Comparison of ENCODE assay signal across 9 cellular contexts in genomic region chr3:99901200-99901926, GRCh38.
DNase-seq lines count a peak whose midpoint lies in the region.
"Had no signal": no experiment of that assay in that cellular context is flagged by ENCODE, and none has a peak within 500 bp of the region (broad histone marks: within the 10 kb centered on the region; RNA-seq: fewer than 3 reads in every experiment).

No MANE protein-coding gene starts in this region.

- DNase-seq in Caki2 (ENCODE audit: low read depth): peak; percentile 42
- peak in 2 of 3 experiments; percentile 61 to 94 for DNase-seq in NCI-H1417 (lab: John Stamatoyannopoulos, UW)
- peak; percentile 90 for DNase-seq in dedifferentiated amniotic fluid mesenchymal stem cell (ENCODE audit: extremely low spot score)
- DNase-seq in myocyte (ENCODE audit: low read depth): peak; percentile 61
- no peak for DNase-seq in NCI-H1092 treated with DMSO at 0.1 percent for 48 hours (lab: John Stamatoyannopoulos, UW)
- DNase-seq in activated effector memory CD4-positive, alpha-beta T cell treated with Interleukin-2 at 50 U/mL for 16 hours: no peak
- DNase-seq in SKM-1 treated with dmso at 0.1 percent for 144 hours (lab: John Stamatoyannopoulos, UW; ENCODE audit: unreplicated experiment): no peak
- no peak for DNase-seq in activated CD4-positive, alpha-beta memory T cell treated with anti-CD3 and anti-CD28 coated beads for 36 hours
- DNase-seq: cortex of kidney had no signal

- intact Hi-C loops in activated CD4-positive, alpha-beta memory T cell treated with anti-CD3 and anti-CD28 coated beads for 36 hours (cut with micrococcal nuclease): no loop called here

- no peak overlapping the region for H3K27ac Mint-ChIP-seq in activated CD4-positive, alpha-beta memory T cell treated with anti-CD3 and anti-CD28 coated beads for 36 hours

- peaks cover under 1% of the 10 kb centered on the region for H3K36me3 Mint-ChIP-seq in activated CD4-positive, alpha-beta memory T cell treated with anti-CD3 and anti-CD28 coated beads for 36 hours

- CTCF ChIA-PET in activated CD4-positive, alpha-beta memory T cell treated with anti-CD3 and anti-CD28 coated beads for 36 hours (lab: Charles Lee): no interaction called here

- H3K4me3 Mint-ChIP-seq in activated CD4-positive, alpha-beta memory T cell treated with anti-CD3 and anti-CD28 coated beads for 36 hours: no peak overlapping the region

- H3K4me1 Mint-ChIP-seq in activated CD4-positive, alpha-beta memory T cell treated with anti-CD3 and anti-CD28 coated beads for 36 hours (ENCODE audit: low read depth): peaks cover 7% of the 10 kb centered on the region

- POLR2A ChIA-PET in activated CD4-positive, alpha-beta memory T cell treated with anti-CD3 and anti-CD28 coated beads for 36 hours (lab: Charles Lee): no interaction called here

- H3K27me3 Mint-ChIP-seq in activated CD4-positive, alpha-beta memory T cell treated with anti-CD3 and anti-CD28 coated beads for 36 hours: no peaks in the 10 kb centered on the region

- in situ Hi-C loops in Caki2 (cut with HindIII; ENCODE audit: low pct_unique_long_range_greater_than_20kb, low sequenced_read_pairs): no loop called here

- H3K9me3 Mint-ChIP-seq in activated CD4-positive, alpha-beta memory T cell treated with anti-CD3 and anti-CD28 coated beads for 36 hours: no peaks in the 10 kb centered on the region

Comparison
In these comparisons a context has a peak if more than half of its experiments do, and no peak if none do; other contexts are left out.
1. DNase-seq: peak in Caki2 (single experiment), NCI-H1417 (2 of 3), dedifferentiated amniotic fluid mesenchymal stem cell (single experiment) and myocyte (single experiment); none in NCI-H1092 treated with DMSO at 0.1 percent for 48 hours (single experiment), activated effector memory CD4-positive, alpha-beta T cell treated with Interleukin-2 at 50 U/mL for 16 hours (single experiment), SKM-1 treated with dmso at 0.1 percent for 144 hours (single experiment) and activated CD4-positive, alpha-beta memory T cell treated with anti-CD3 and anti-CD28 coated beads for 36 hours (single experiment).